Comparison of ENCODE assay signal across 17 cellular contexts in the genomic region with DNA sequence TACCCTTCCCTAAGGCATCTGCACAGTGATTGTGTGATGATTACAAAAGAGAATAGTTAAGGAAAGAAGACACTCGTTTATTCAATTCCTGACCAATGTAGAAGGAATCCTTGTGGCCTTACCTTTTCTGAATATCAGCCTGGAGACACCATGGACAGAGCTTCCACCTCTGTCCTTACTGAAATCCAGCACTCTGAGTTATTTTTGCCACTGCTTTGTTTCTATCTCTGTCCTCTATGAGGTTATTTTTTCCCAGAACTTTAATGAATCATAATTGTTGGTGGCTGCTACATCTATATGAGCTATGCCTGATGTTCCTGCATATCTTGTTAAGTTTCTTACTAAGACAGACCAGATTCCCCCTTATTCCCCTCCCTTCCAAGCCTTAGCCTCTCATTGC.
DNase-seq lines count a peak whose midpoint lies in the region; ATAC-seq and TF ChIP-seq lines count a peak whose summit lies in the region.
"Had no signal": no experiment of that assay in that cellular context is flagged by ENCODE, and none has a peak within 500 bp of the region (broad histone marks: within the 10 kb centered on the region; RNA-seq: fewer than 3 reads in every experiment).

No MANE protein-coding gene starts in this region.

- intact Hi-C loops in natural killer cell (cut with micrococcal nuclease): no loop called here

- no peaks in the 10 kb centered on the region for H4K20me1 ChIP-seq in SK-N-SH (ENCODE audit: insufficient read depth)
- H4K20me1 ChIP-seq: BLaER1 had no signal

- DNase-seq in SK-N-SH: no peak
- DNase-seq in myocyte (ENCODE audit: low read depth): peak; percentile 26
- no peak for DNase-seq in foreskin melanocyte
- no peak for DNase-seq in natural killer cell
- DNase-seq: Caco-2; CD8-positive, alpha-beta memory T cell; DND-41; GDM1; GOT3; H9 had no signal

- H3K36me3 ChIP-seq in SK-N-SH (replicated peaks in 1 of 2; ENCODE audit: control insufficient read depth in 1 of 2, insufficient read depth in 2 of 2, low read length in 1 of 2): peaks cover 0 to 4% of the 10 kb centered on the region in 2 experiments

- CTCF ChIA-PET in SK-N-SH (lab: Yijun Ruan, JAX): interaction anchor here (0.8 to 1.8 kb wide), 3 partner anchors 13 to 293 kb away, joined by 3 to 5 read pairs (median 3); no protein-coding TSS in a partner anchor

- no peaks in the 10 kb centered on the region for H3K9me2 ChIP-seq in SK-N-SH

- no peak for TF ChIP-seq RAD21 in SK-N-SH (IDR thresholded peaks at IDR 0.05; ENCODE audit: low read length)

- H3K79me2 ChIP-seq in SK-N-SH (ENCODE audit: insufficient read depth): no peaks in the 10 kb centered on the region

- POLR2A ChIA-PET in SK-N-SH (lab: Yijun Ruan, JAX): no interaction called here

- H2AFZ ChIP-seq in SK-N-SH (ENCODE audit: low read depth): no peak overlapping the region

- H3K9me3 Mint-ChIP-seq in brain (peaks cover 0 to 10% (median 6%) of the 10 kb centered on the region in 5 experiments), natural killer cell (no peaks in the 10 kb centered on the region)
- H3K9me3 Mint-ChIP-seq: CD8-positive, alpha-beta memory T cell; H9 had no signal

- H3K9ac ChIP-seq in SK-N-SH: no peak overlapping the region
- H3K9ac ChIP-seq: BLaER1 had no signal

- WGBS in SK-N-SH (ENCODE audit: low lambda C conversion rate): 76% methylated on average over 1 of the region's 1 CpG

- H3K4me1 ChIP-seq in SK-N-SH (ENCODE audit: control insufficient read depth in 1 of 2, insufficient read depth in 2 of 2, low read depth in 1 of 2, low read length in 1 of 2): 0 out of 4 replicates have a peak, but pooled peaks cover 0 to 8% of the 10 kb centered on the region in 2 experiments
- H3K4me1 ChIP-seq: Caco-2 had no signal

- no peaks in the 10 kb centered on the region for H3K9me3 ChIP-seq in SK-N-SH
- H3K9me3 ChIP-seq: Caco-2 had no signal

- H3K27me3 ChIP-seq in SK-N-SH (ENCODE audit: insufficient read depth): no peaks in the 10 kb centered on the region
- H3K27me3 ChIP-seq: BLaER1 had no signal

- no peak for TF ChIP-seq CTCF in SK-N-SH (IDR thresholded peaks at IDR 0.05)
- no peak for TF ChIP-seq CTCF in brain (conservative IDR thresholded peaks at IDR 0.05)
- TF ChIP-seq CTCF in natural killer cell (IDR thresholded peaks at IDR 0.05): no peak

- H3K4me2 ChIP-seq in SK-N-SH: no peak overlapping the region
- H3K4me2 ChIP-seq: BLaER1 had no signal

- H3K27me3 Mint-ChIP-seq in brain (no peaks in the 10 kb centered on the region), natural killer cell (ENCODE audit: low read depth in 2 of 2) (no peaks in the 10 kb centered on the region)

- no peak overlapping the region for H3K4me3 ChIP-seq in SK-N-SH (ENCODE audit: low read depth in 2 of 2, low read length in 1 of 2)
- H3K4me3 ChIP-seq: BLaER1 had no signal

- H3K4me3 Mint-ChIP-seq in brain (no peak overlapping the region), natural killer cell (no peak overlapping the region)
- H3K4me3 Mint-ChIP-seq: CD8-positive, alpha-beta memory T cell; H9 had no signal

- H3K27ac ChIP-seq in SK-N-SH (ENCODE audit: low read depth in 2 of 2, low read length in 1 of 2) (no peak overlapping the region), temporal lobe (ENCODE audit: low read depth, low read length) (peak overlapping the region; percentile 17)
- H3K27ac ChIP-seq: 22Rv1, BLaER1 had no signal

- H3K27ac Mint-ChIP-seq in brain: peak overlapping the region in 3 of 5 experiments; percentile 5 to 35 (median 25)
- no peak overlapping the region for H3K27ac Mint-ChIP-seq in natural killer cell
- H3K27ac Mint-ChIP-seq: CD8-positive, alpha-beta memory T cell; H9 had no signal

- no peak for TF ChIP-seq EP300 in SK-N-SH (IDR thresholded peaks at IDR 0.05; ENCODE audit: borderline replicate concordance in 1 of 2, low read depth in 1 of 2, low read length in 1 of 2)

- H3K4me1 Mint-ChIP-seq in brain: peaks cover 64% of the 10 kb centered on the region
- H3K4me1 Mint-ChIP-seq in natural killer cell: peaks cover 5 to 13% of the 10 kb centered on the region in 2 donors
- H3K4me1 Mint-ChIP-seq: CD8-positive, alpha-beta memory T cell; H9 had no signal

- ATAC-seq in SK-N-SH treated with all-trans-retinoic acid at 6 μM for 48 hours (no peak), GM18519 (IDR thresholded peaks at IDR 0.05; ENCODE audit: low FRiP score, unreplicated experiment) (no peak), natural killer cell (no peak)
- ATAC-seq: HepG2 had no signal

- H3K36me3 Mint-ChIP-seq in brain: peaks cover 89% of the 10 kb centered on the region
- peaks cover 15% of the 10 kb centered on the region for H3K36me3 Mint-ChIP-seq in natural killer cell

- peaks cover 16% of the 10 kb centered on the region for H3F3A ChIP-seq in SK-N-SH (replicated peaks; ENCODE audit: insufficient read depth)

TF ChIP-seq in SK-N-SH, 30 proteins besides CTCF, POLR2A, EP300 and RAD21:
- TF ChIP-seq REST (IDR thresholded peaks at IDR 0.05; ENCODE audit: low read depth, low read length) (peak; percentile 91), ELF1 (IDR thresholded peaks at IDR 0.05) (no peak)

TF ChIP-seq in SK-N-SH treated with all-trans-retinoic acid at 6 μM for 48 hours, 23 proteins besides CTCF, POLR2A, EP300 and RAD21 (continues in another document):
- no peak for TF ChIP-seq ISL1 (CRISPR knock-in tag; IDR thresholded peaks at IDR 0.05)
- no peak for TF ChIP-seq CSRNP3 (CRISPR knock-in tag; IDR thresholded peaks at IDR 0.05)
- no peak for TF ChIP-seq SNAI2 (CRISPR knock-in tag; IDR thresholded peaks at IDR 0.05)
- TF ChIP-seq ZNF565 (CRISPR knock-in tag; conservative IDR thresholded peaks at IDR 0.05; ENCODE audit: low read depth): no peak
- no peak for TF ChIP-seq TSHZ2 (CRISPR knock-in tag; IDR thresholded peaks at IDR 0.05)
- no peak for TF ChIP-seq ZNF70 (CRISPR knock-in tag; IDR thresholded peaks at IDR 0.05)
- TF ChIP-seq ESRRG (CRISPR knock-in tag; IDR thresholded peaks at IDR 0.05): no peak
- TF ChIP-seq OSR1 (CRISPR knock-in tag; IDR thresholded peaks at IDR 0.05): no peak
- TF ChIP-seq PATZ1 (CRISPR knock-in tag; IDR thresholded peaks at IDR 0.05; ENCODE audit: borderline replicate concordance): no peak

Comparison
In these comparisons a context has a peak if more than half of its experiments do, and no peak if none do; other contexts are left out.
1. H3K27ac Mint-ChIP-seq: peak in brain (3 of 5); none in natural killer cell (0 of 2).